ENCODE assay signal across 8 cellular contexts in genomic region chr10:103181244-103181643, GRCh38. TPM values are rescaled to one million over a fixed set of nuclear protein-coding genes. Genes with fewer than 3 reads are reported as not detected.
DNase-seq lines count a peak whose midpoint lies in the region; ATAC-seq and TF ChIP-seq lines count a peak whose summit lies in the region.

No MANE protein-coding gene starts in this region.

- peaks cover 23% of the 10 kb centered on the region for H3K36me3 Mint-ChIP-seq in activated naive CD4-positive, alpha-beta T cell treated with anti-CD3 and anti-CD28 coated beads, Interleukin-2, amount 10 ng/mL, durations not matched to agents 7 days and 5 days
- no peaks in the 10 kb centered on the region for H3K36me3 Mint-ChIP-seq in activated naive CD4-positive, alpha-beta T cell treated with anti-CD3 and anti-CD28 coated beads, Interleukin-2, amount 50 U/mL, for 72 hours
- H3K36me3 Mint-ChIP-seq in IgD-negative memory B cell: peaks cover 2% of the 10 kb centered on the region
- H3K36me3 Mint-ChIP-seq in activated naive CD8-positive, alpha-beta T cell treated with anti-CD3 and anti-CD28 coated beads, Interleukin-2, amount 10 ng/mL, durations not matched to agents 7 days and 5 days: peaks cover 5% of the 10 kb centered on the region

- no peaks in the 10 kb centered on the region for H3K9me3 ChIP-seq in thoracic aorta

- peak overlapping the region; percentile 19 to 61 for H3K27ac ChIP-seq in thoracic aorta

- H3K4me3 Mint-ChIP-seq in activated naive CD4-positive, alpha-beta T cell treated with anti-CD3 and anti-CD28 coated beads, Interleukin-2, amount 10 ng/mL, durations not matched to agents 7 days and 5 days: no peak overlapping the region
- H3K4me3 Mint-ChIP-seq in IgD-negative memory B cell: peak overlapping the region in 3 of 4 donors; percentile 31 to 91 (median 73)
- peak overlapping the region; percentile 35 for H3K4me3 Mint-ChIP-seq in activated naive CD8-positive, alpha-beta T cell treated with anti-CD3 and anti-CD28 coated beads, Interleukin-2, amount 10 ng/mL, durations not matched to agents 7 days and 5 days

- CTCF ChIA-PET in activated naive CD4-positive, alpha-beta T cell treated with anti-CD3 and anti-CD28 coated beads, Interleukin-2, amount 10 ng/mL, durations not matched to agents 7 days and 5 days (lab: Charles Lee): no interaction called here

- no peak for ATAC-seq in activated naive CD4-positive, alpha-beta T cell treated with anti-CD3 and anti-CD28 coated beads, Interleukin-2, amount 50 U/mL, for 72 hours
- ATAC-seq in activated naive CD8-positive, alpha-beta T cell treated with anti-CD3 and anti-CD28 coated beads, Interleukin-2, amount 10 ng/mL, durations not matched to agents 7 days and 5 days (ENCODE audit: low read depth): peak; percentile 70
- ATAC-seq in thoracic aorta (ENCODE audit: insufficient number of reproducible peaks, low FRiP score, low read depth) (no peak), HG03095 (IDR thresholded peaks at IDR 0.05; ENCODE audit: unreplicated experiment) (no peak), GM19035 (IDR thresholded peaks at IDR 0.05; ENCODE audit: unreplicated experiment) (no peak)

- peaks cover 3% of the 10 kb centered on the region for H3K27me3 ChIP-seq in thoracic aorta (replicated peaks; ENCODE audit: insufficient read depth)

- TF ChIP-seq CTCF in thoracic aorta (IDR thresholded peaks at IDR 0.05): no peak

- peaks cover 7% of the 10 kb centered on the region for H3K36me3 ChIP-seq in thoracic aorta

- peaks cover 42% of the 10 kb centered on the region for H3K4me1 Mint-ChIP-seq in activated naive CD4-positive, alpha-beta T cell treated with anti-CD3 and anti-CD28 coated beads, Interleukin-2, amount 10 ng/mL, durations not matched to agents 7 days and 5 days
- peaks cover 33 to 52% (median 39%) of the 10 kb centered on the region in 3 donors for H3K4me1 Mint-ChIP-seq in IgD-negative memory B cell
- peaks cover 31% of the 10 kb centered on the region for H3K4me1 Mint-ChIP-seq in activated naive CD8-positive, alpha-beta T cell treated with anti-CD3 and anti-CD28 coated beads, Interleukin-2, amount 10 ng/mL, durations not matched to agents 7 days and 5 days

- H3K27me3 Mint-ChIP-seq in activated naive CD4-positive, alpha-beta T cell treated with anti-CD3 and anti-CD28 coated beads, Interleukin-2, amount 10 ng/mL, durations not matched to agents 7 days and 5 days: no peaks in the 10 kb centered on the region
- H3K27me3 Mint-ChIP-seq in IgD-negative memory B cell: no peaks in the 10 kb centered on the region
- no peaks in the 10 kb centered on the region for H3K27me3 Mint-ChIP-seq in activated naive CD8-positive, alpha-beta T cell treated with anti-CD3 and anti-CD28 coated beads, Interleukin-2, amount 10 ng/mL, durations not matched to agents 7 days and 5 days

- no peaks in the 10 kb centered on the region for H3K9me3 Mint-ChIP-seq in activated naive CD4-positive, alpha-beta T cell treated with anti-CD3 and anti-CD28 coated beads, Interleukin-2, amount 10 ng/mL, durations not matched to agents 7 days and 5 days
- no peaks in the 10 kb centered on the region for H3K9me3 Mint-ChIP-seq in activated naive CD4-positive, alpha-beta T cell treated with anti-CD3 and anti-CD28 coated beads, Interleukin-2, amount 50 U/mL, for 72 hours
- no peaks in the 10 kb centered on the region for H3K9me3 Mint-ChIP-seq in IgD-negative memory B cell
- no peaks in the 10 kb centered on the region for H3K9me3 Mint-ChIP-seq in activated naive CD8-positive, alpha-beta T cell treated with anti-CD3 and anti-CD28 coated beads, Interleukin-2, amount 10 ng/mL, durations not matched to agents 7 days and 5 days

- H3K27ac Mint-ChIP-seq in activated naive CD4-positive, alpha-beta T cell treated with anti-CD3 and anti-CD28 coated beads, Interleukin-2, amount 10 ng/mL, durations not matched to agents 7 days and 5 days: peak overlapping the region; percentile 12
- no peak overlapping the region for H3K27ac Mint-ChIP-seq in activated naive CD4-positive, alpha-beta T cell treated with anti-CD3 and anti-CD28 coated beads, Interleukin-2, amount 50 U/mL, for 72 hours
- H3K27ac Mint-ChIP-seq in IgD-negative memory B cell: peak overlapping the region; percentile 64 to 97 (median 88)
- peak overlapping the region; percentile 18 for H3K27ac Mint-ChIP-seq in activated naive CD8-positive, alpha-beta T cell treated with anti-CD3 and anti-CD28 coated beads, Interleukin-2, amount 10 ng/mL, durations not matched to agents 7 days and 5 days

- H3K4me1 ChIP-seq in thoracic aorta (ENCODE audit: control insufficient read depth in 1 of 2, low read depth in 2 of 2): peaks cover 50 to 79% of the 10 kb centered on the region in 2 donors

- H3K4me3 ChIP-seq in thoracic aorta: no peak overlapping the region

- DNase-seq in activated naive CD4-positive, alpha-beta T cell treated with anti-CD3 and anti-CD28 coated beads, Interleukin-2, amount 10 ng/mL, durations not matched to agents 7 days and 5 days: no peak
- DNase-seq in activated naive CD4-positive, alpha-beta T cell treated with anti-CD3 and anti-CD28 coated beads, Interleukin-2, amount 50 U/mL, for 72 hours (ENCODE audit: low spot score in 2 of 2): no peak
- DNase-seq in activated naive CD8-positive, alpha-beta T cell treated with anti-CD3 and anti-CD28 coated beads, Interleukin-2, amount 10 ng/mL, durations not matched to agents 7 days and 5 days: no peak
- DNase-seq in thoracic aorta (ENCODE audit: low spot score) (no peak), NCI-H187 (lab: John Stamatoyannopoulos, UW) (no peak)

- POLR2A ChIA-PET in activated naive CD8-positive, alpha-beta T cell treated with anti-CD3 and anti-CD28 coated beads, Interleukin-2, amount 10 ng/mL, durations not matched to agents 7 days and 5 days (lab: Charles Lee): interaction anchor here (0.6 to 1.0 kb wide), 2 partner anchors 11 to 1098 kb away, joined by 3 to 9 read pairs; partner anchors contain the start of gene NT5C2

RNA-seq across cellular contexts. Expression of gene NT5C2, which starts 11.8 kb away (rescaled TPM):
- total RNA-seq in activated naive CD4-positive, alpha-beta T cell treated with anti-CD3 and anti-CD28 coated beads, Interleukin-2, amount 50 U/mL, for 72 hours: 10 to 100 TPM; 42.0 to 46.5 TPM
- polyA plus RNA-seq in IgD-negative memory B cell: 50.1 TPM
- total RNA-seq in activated naive CD8-positive, alpha-beta T cell treated with anti-CD3 and anti-CD28 coated beads, Interleukin-2, amount 10 ng/mL, durations not matched to agents 7 days and 5 days: 10 to 100 TPM; 68.9 to 69.4 TPM
- total RNA-seq in thoracic aorta: 100 to 1,000 TPM; 105 to 114 TPM

Comparison
In these comparisons a context has a peak if more than half of its experiments do, and no peak if none do; other contexts are left out.
1. H3K27ac Mint-ChIP-seq: peak in activated naive CD4-positive, alpha-beta T cell treated with anti-CD3 and anti-CD28 coated beads, Interleukin-2, amount 10 ng/mL, durations not matched to agents 7 days and 5 days (single experiment), IgD-negative memory B cell (3 of 3) and activated naive CD8-positive, alpha-beta T cell treated with anti-CD3 and anti-CD28 coated beads, Interleukin-2, amount 10 ng/mL, durations not matched to agents 7 days and 5 days (single experiment); none in activated naive CD4-positive, alpha-beta T cell treated with anti-CD3 and anti-CD28 coated beads, Interleukin-2, amount 50 U/mL, for 72 hours (0 of 2).